ENCODE assay signal across 25 cellular contexts in genomic region chr3:29178809-29179793, GRCh38.
"Had no signal": no experiment of that assay in that cellular context is flagged by ENCODE, and none has a peak within 500 bp of the region (broad histone marks: within the 10 kb centered on the region; RNA-seq: fewer than 3 reads in every experiment).

No MANE protein-coding gene starts in this region.

- H3K9me3 Mint-ChIP-seq: nephron progenitor cell had no signal

- H3K36me3 Mint-ChIP-seq: T-cell had no signal

- H3K27me3 ChIP-seq: gastrocnemius medialis, suprapubic skin had no signal

- H3K4me1 ChIP-seq: suprapubic skin had no signal

- H3K4me3 ChIP-seq: gastrocnemius medialis, suprapubic skin had no signal

- H3K27ac ChIP-seq: suprapubic skin had no signal

- H3K27ac Mint-ChIP-seq: activated CD4-positive, alpha-beta T cell treated with anti-CD3 and anti-CD28 coated beads, Interleukin-2, amount 10 ng/mL, durations not matched to agents 24 days and 14 days; activated CD8-positive, alpha-beta T cell treated with anti-CD3 and anti-CD28 coated beads, Interleukin-2, amount 10 ng/mL, durations not matched to agents 7 days and 5 days; activated T-cell treated with anti-CD3 and anti-CD28 coated beads, Interleukin-2, amount 50 U/mL, for 24 hours; activated T-helper 2 cell treated with anti-CD3 and anti-CD28 coated beads, Interferon-gamma antibody, Interleukin-2, Interleukin-4, amounts not matched to agents 10 μg/mL and 5 μg/mL and 100 μg/mL, durations not matched to agents 14 hours and 24 hours and 36 hours; nephron progenitor cell; T-cell had no signal

- H3K36me3 ChIP-seq: gastrocnemius medialis, suprapubic skin had no signal

- ATAC-seq: activated CD8-positive, alpha-beta T cell treated with anti-CD3 and anti-CD28 coated beads, Interleukin-2, amount 10 ng/mL, durations not matched to agents 7 days and 5 days; esophagus mucosa; SK-N-SH treated with all-trans-retinoic acid at 6 μM for 48 hours; stimulated activated naive CD8-positive, alpha-beta T cell treated with anti-CD3 and anti-CD28 coated beads, Interleukin-15, Interleukin-2, amounts not matched to agents 100 U/mL and 50 U/mL, for 24 hours; T-cell had no signal

- DNase-seq: activated CD4-positive, alpha-beta T cell treated with anti-CD3 and anti-CD28 coated beads, Interleukin-2, amount 10 ng/mL, durations not matched to agents 24 days and 14 days; activated CD4-positive, CD25-positive, alpha-beta regulatory T cell; activated CD8-positive, alpha-beta T cell treated with anti-CD3 and anti-CD28 coated beads, Interleukin-2, amount 10 ng/mL, durations not matched to agents 7 days and 5 days; activated naive CD4-positive, alpha-beta T cell treated with Interleukin-2 at 50 U/mL for 16 hours; activated T-cell treated with anti-CD3 and anti-CD28 coated beads, Interleukin-2, amount 50 U/mL, for 24 hours; anterior cingulate cortex; effector CD4-positive, alpha-beta T cell; gastrocnemius medialis; head of caudate nucleus; kidney glomerular epithelial cell; mammary epithelial cell; midbrain; nephron progenitor cell; occipital lobe; posterior cingulate gyrus; retina; stimulated activated CD4-positive, alpha-beta T cell treated with anti-CD3 and anti-CD28 coated beads, Interleukin-2, amount 100 ng/mL, for 24 hours; stimulated activated naive CD8-positive, alpha-beta T cell treated with anti-CD3 and anti-CD28 coated beads, Interleukin-15, Interleukin-2, amounts not matched to agents 100 U/mL and 50 U/mL, for 24 hours; T-cell; T-helper 9 cell; trophoblast cell had no signal

- H3K4me3 Mint-ChIP-seq: activated CD4-positive, alpha-beta T cell treated with anti-CD3 and anti-CD28 coated beads, Interleukin-2, amount 10 ng/mL, durations not matched to agents 24 days and 14 days; activated CD8-positive, alpha-beta T cell treated with anti-CD3 and anti-CD28 coated beads, Interleukin-2, amount 10 ng/mL, durations not matched to agents 7 days and 5 days; activated T-cell treated with anti-CD3 and anti-CD28 coated beads, Interleukin-2, amount 50 U/mL, for 24 hours; nephron progenitor cell; T-cell had no signal

- H3K9me3 ChIP-seq: gastrocnemius medialis, suprapubic skin had no signal

- H3K27me3 Mint-ChIP-seq: activated CD4-positive, alpha-beta T cell treated with anti-CD3 and anti-CD28 coated beads, Interleukin-2, amount 10 ng/mL, durations not matched to agents 24 days and 14 days; activated T-cell treated with anti-CD3 and anti-CD28 coated beads, Interleukin-2, amount 50 U/mL, for 24 hours; T-cell had no signal
